ENCODE assay signal across 1 cellular context in genomic region chr1:161305872-161306519, GRCh38.
TF ChIP-seq lines count a peak whose summit lies in the region.

No MANE protein-coding gene starts in this region.

TF ChIP-seq in K562, 482 proteins besides CTCF, POLR2A, EP300 and RAD21 (continued from another document and continues in another):
- peak; percentile 27 to 31; a peak in 2 of 4 replicates for TF ChIP-seq NRF1 (conservative IDR thresholded peaks at IDR 0.05 in 1 of 2, IDR thresholded peaks at IDR 0.05 in 1 of 2)
- no peak for TF ChIP-seq ZNF766 (CRISPR knock-in tag; conservative IDR thresholded peaks at IDR 0.05)
- no peak for TF ChIP-seq ZFPM2 (CRISPR knock-in tag; IDR thresholded peaks at IDR 0.05)
- TF ChIP-seq ZNF436 (CRISPR knock-in tag; IDR thresholded peaks at IDR 0.05): no peak
- TF ChIP-seq ZNF398 (CRISPR knock-in tag; IDR thresholded peaks at IDR 0.05): no peak
- no peak for TF ChIP-seq TGIF2 (CRISPR knock-in tag; IDR thresholded peaks at IDR 0.05)
- TF ChIP-seq ASH1L (IDR thresholded peaks at IDR 0.05; ENCODE audit: borderline replicate concordance, low read depth, partially characterized antibody): no peak
- TF ChIP-seq FOXP4 (CRISPR knock-in tag; IDR thresholded peaks at IDR 0.05; ENCODE audit: borderline replicate concordance): no peak
- TF ChIP-seq, protein P1, sequence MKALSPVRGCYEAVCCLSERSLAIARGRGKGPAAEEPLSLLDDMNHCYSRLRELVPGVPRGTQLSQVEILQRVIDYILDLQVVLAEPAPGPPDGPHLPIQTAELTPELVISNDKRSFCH (CRISPR knock-in tag; IDR thresholded peaks at IDR 0.05): no peak
- TF ChIP-seq, protein P1 (tag; IDR thresholded peaks at IDR 0.05): no peak
- TF ChIP-seq MED1 (CRISPR knock-in tag; IDR thresholded peaks at IDR 0.05; ENCODE audit: borderline replicate concordance): no peak
- TF ChIP-seq, protein P2, sequence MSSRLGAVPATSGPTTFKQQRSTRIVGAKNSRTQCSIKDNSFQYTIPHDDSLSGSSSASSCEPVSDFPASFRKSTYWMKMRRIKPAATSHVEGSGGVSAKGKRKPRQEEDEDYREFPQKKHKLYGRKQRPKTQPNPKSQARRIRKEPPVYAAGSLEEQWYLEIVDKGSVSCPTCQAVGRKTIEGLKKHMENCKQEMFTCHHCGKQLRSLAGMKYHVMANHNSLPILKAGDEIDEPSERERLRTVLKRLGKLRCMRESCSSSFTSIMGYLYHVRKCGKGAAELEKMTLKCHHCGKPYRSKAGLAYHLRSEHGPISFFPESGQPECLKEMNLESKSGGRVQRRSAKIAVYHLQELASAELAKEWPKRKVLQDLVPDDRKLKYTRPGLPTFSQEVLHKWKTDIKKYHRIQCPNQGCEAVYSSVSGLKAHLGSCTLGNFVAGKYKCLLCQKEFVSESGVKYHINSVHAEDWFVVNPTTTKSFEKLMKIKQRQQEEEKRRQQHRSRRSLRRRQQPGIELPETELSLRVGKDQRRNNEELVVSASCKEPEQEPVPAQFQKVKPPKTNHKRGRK (tag; IDR thresholded peaks at IDR 0.05): no peak
- peak; percentile 3 for TF ChIP-seq MEIS2 (IDR thresholded peaks at IDR 0.05; ENCODE audit: partially characterized antibody)
- TF ChIP-seq ZBED1 (IDR thresholded peaks at IDR 0.05): no peak
- TF ChIP-seq KLF10 (CRISPR knock-in tag; IDR thresholded peaks at IDR 0.05): no peak
- TF ChIP-seq ESRRB (CRISPR knock-in tag; IDR thresholded peaks at IDR 0.05; ENCODE audit: borderline replicate concordance): no peak
- 0 out of 2 replicates have a peak, but pooled peaks have one; percentile 7 for TF ChIP-seq GATAD2A (IDR thresholded peaks at IDR 0.05)
- TF ChIP-seq ZEB2 (IDR thresholded peaks at IDR 0.05): no peak
- TF ChIP-seq RBM14 (IDR thresholded peaks at IDR 0.05; ENCODE audit: borderline replicate concordance, insufficient read depth, low read depth, low read length): no peak
- TF ChIP-seq STAT5B (CRISPR knock-in tag; IDR thresholded peaks at IDR 0.05): no peak
- no peak for TF ChIP-seq POLR2H (tag; IDR thresholded peaks at IDR 0.05; ENCODE audit: low read depth)
- no peak for TF ChIP-seq HNRNPL (IDR thresholded peaks at IDR 0.05; ENCODE audit: low read depth, low read length)
- TF ChIP-seq PTTG1 (tag; IDR thresholded peaks at IDR 0.05; ENCODE audit: low read depth): no peak
- TF ChIP-seq ZKSCAN3 (CRISPR knock-in tag; IDR thresholded peaks at IDR 0.05): no peak
- TF ChIP-seq SMAD4 (CRISPR knock-in tag; conservative IDR thresholded peaks at IDR 0.05): no peak
- no peak for TF ChIP-seq TRIM24 (IDR thresholded peaks at IDR 0.05)
- TF ChIP-seq ZNF121 (CRISPR knock-in tag; conservative IDR thresholded peaks at IDR 0.05): no peak
- TF ChIP-seq ZC3H4 (CRISPR knock-in tag; IDR thresholded peaks at IDR 0.05; ENCODE audit: borderline replicate concordance): no peak
- no peak for TF ChIP-seq SAFB (IDR thresholded peaks at IDR 0.05; ENCODE audit: borderline replicate concordance, low read depth, low read length)
- no peak for TF ChIP-seq ZNF561 (CRISPR knock-in tag; conservative IDR thresholded peaks at IDR 0.05)
- no peak for TF ChIP-seq RUNX1 (IDR thresholded peaks at IDR 0.05; ENCODE audit: low read depth)
- TF ChIP-seq PRMT5 (CRISPR knock-in tag; IDR thresholded peaks at IDR 0.05): no peak
- TF ChIP-seq, protein P3, sequence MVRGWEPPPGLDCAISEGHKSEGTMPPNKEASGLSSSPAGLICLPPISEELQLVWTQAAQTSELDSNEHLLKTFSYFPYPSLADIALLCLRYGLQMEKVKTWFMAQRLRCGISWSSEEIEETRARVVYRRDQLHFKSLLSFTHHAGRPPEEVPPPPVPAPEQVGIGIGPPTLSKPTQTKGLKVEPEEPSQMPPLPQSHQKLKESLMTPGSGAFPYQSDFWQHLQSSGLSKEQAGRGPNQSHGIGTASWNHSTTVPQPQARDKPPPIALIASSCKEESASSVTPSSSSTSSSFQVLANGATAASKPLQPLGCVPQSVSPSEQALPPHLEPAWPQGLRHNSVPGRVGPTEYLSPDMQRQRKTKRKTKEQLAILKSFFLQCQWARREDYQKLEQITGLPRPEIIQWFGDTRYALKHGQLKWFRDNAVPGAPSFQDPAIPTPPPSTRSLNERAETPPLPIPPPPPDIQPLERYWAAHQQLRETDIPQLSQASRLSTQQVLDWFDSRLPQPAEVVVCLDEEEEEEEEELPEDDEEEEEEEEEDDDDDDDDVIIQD (CRISPR knock-in tag; IDR thresholded peaks at IDR 0.05): no peak
- TF ChIP-seq TCF7 (IDR thresholded peaks at IDR 0.05; ENCODE audit: borderline replicate concordance): no peak
- TF ChIP-seq CLOCK (CRISPR knock-in tag; IDR thresholded peaks at IDR 0.05; ENCODE audit: borderline replicate concordance): no peak
- TF ChIP-seq SP1 (CRISPR knock-in tag; IDR thresholded peaks at IDR 0.05): peak; percentile 70
- 0 out of 2 replicates have a peak, but pooled peaks have one; percentile 11 for TF ChIP-seq SMARCA4 (IDR thresholded peaks at IDR 0.05)
- TF ChIP-seq BRD9 (IDR thresholded peaks at IDR 0.05; ENCODE audit: low read depth, partially characterized antibody): no peak
- no peak for TF ChIP-seq ZBTB5 (IDR thresholded peaks at IDR 0.05)
- TF ChIP-seq ZNF165 (CRISPR knock-in tag; IDR thresholded peaks at IDR 0.05; ENCODE audit: borderline replicate concordance): no peak
- no peak for TF ChIP-seq STAT5A (IDR thresholded peaks at IDR 0.05; ENCODE audit: borderline replicate concordance, low read length)
- no peak for TF ChIP-seq TRIM25 (IDR thresholded peaks at IDR 0.05; ENCODE audit: borderline replicate concordance)
- no peak for TF ChIP-seq TAF15 (IDR thresholded peaks at IDR 0.05; ENCODE audit: low read depth, low read length)
- no peak for TF ChIP-seq NFYB (IDR thresholded peaks at IDR 0.05; ENCODE audit: extremely low read depth, insufficient read length)
- no peak for TF ChIP-seq SAP30 (IDR thresholded peaks at IDR 0.05; ENCODE audit: borderline replicate concordance, insufficient read depth, low read depth, low read length, poor library complexity, severe bottlenecking)
- TF ChIP-seq CAMTA2 (CRISPR knock-in tag; conservative IDR thresholded peaks at IDR 0.05): no peak
- no peak for TF ChIP-seq TEAD4 (IDR thresholded peaks at IDR 0.05; ENCODE audit: low read length)
- no peak for TF ChIP-seq TEAD4 (CRISPR knock-in tag; IDR thresholded peaks at IDR 0.05; ENCODE audit: borderline replicate concordance)
- no peak for TF ChIP-seq NR4A1 (CRISPR knock-in tag; IDR thresholded peaks at IDR 0.05)
- TF ChIP-seq NR4A1 (tag; IDR thresholded peaks at IDR 0.05): no peak
- no peak for TF ChIP-seq TFE3 (CRISPR knock-in tag; IDR thresholded peaks at IDR 0.05)
- no peak for TF ChIP-seq MBD1 (CRISPR knock-in tag; IDR thresholded peaks at IDR 0.05)
- TF ChIP-seq KLF16 (IDR thresholded peaks at IDR 0.05): no peak
